In genomic region chr4:56465599-56466295, GRCh38 we compare ENCODE assay signal across 8 cellular contexts. TPM values are rescaled to one million over a fixed set of nuclear protein-coding genes. Genes with fewer than 3 reads are reported as not detected.
DNase-seq lines count a peak whose midpoint lies in the region; ATAC-seq and TF ChIP-seq lines count a peak whose summit lies in the region.

No MANE protein-coding gene starts in this region.

- H3K4me3 Mint-ChIP-seq in memory B cell = peak overlapping the region; percentile 93

- H3K36me3 Mint-ChIP-seq in memory B cell = peaks cover 9% of the 10 kb centered on the region

- H3K27me3 Mint-ChIP-seq in memory B cell = no peaks in the 10 kb centered on the region

- peak; percentile 42 for DNase-seq in AG10803 (ENCODE audit: low read depth)
- DNase-seq in ascending aorta (ENCODE audit: low spot score in 2 of 2) = no peak
- DNase-seq in memory B cell (ENCODE audit: low spot score in 2 of 2) = no peak
- DNase-seq in posterior cingulate gyrus = no peak
- DNase-seq in stimulated activated CD4-positive, alpha-beta T cell treated with anti-CD3 and anti-CD28 coated beads, Interleukin-4, amount 100 ng/mL, for 24 hours = no peak
- no peak for DNase-seq in SHP77 treated with DMSO at 0.1 percent for 48 hours (lab: John Stamatoyannopoulos, UW)

- H3K36me3 ChIP-seq in HUES6 (ENCODE audit: control insufficient read depth, insufficient read depth, low read length) (peaks cover 35% of the 10 kb centered on the region), ascending aorta (peaks cover 4 to 18% of the 10 kb centered on the region in 2 donors)

- ATAC-seq in memory B cell (ENCODE audit: low read depth) (no peak), HG03432 (IDR thresholded peaks at IDR 0.05; ENCODE audit: unreplicated experiment) (no peak)

- H3K4me1 Mint-ChIP-seq in memory B cell = peaks cover 32% of the 10 kb centered on the region

- H3K9ac ChIP-seq in HUES6 (ENCODE audit: low read length) = peak overlapping the region; percentile 18

- no peak overlapping the region for H3K27ac ChIP-seq in HUES6 (ENCODE audit: low read depth, low read length)
- no peak overlapping the region for H3K27ac ChIP-seq in ascending aorta

- no peaks in the 10 kb centered on the region for H3K9me3 ChIP-seq in HUES6 (ENCODE audit: control insufficient read depth, insufficient read depth, low read depth, low read length)
- H3K9me3 ChIP-seq in ascending aorta = no peaks in the 10 kb centered on the region

- H3K27ac Mint-ChIP-seq in memory B cell = peak overlapping the region; percentile 10

- H3K27me3 ChIP-seq in HUES6 (ENCODE audit: control insufficient read depth, insufficient read depth, low read length) (no peaks in the 10 kb centered on the region), ascending aorta (no peaks in the 10 kb centered on the region)

- intact Hi-C loops in ascending aorta (cut with DNase I) = loop anchor here (2.0 to 10.0 kb wide), 3 partner anchors 38 to 439 kb away; partner anchors contain the start of gene REST
- intact Hi-C loops in posterior cingulate gyrus (cut with DNase I) = loop anchor here (5.0 kb wide), 1 partner anchor 33 kb away; no protein-coding TSS in a partner anchor

- H3K4me1 ChIP-seq in HUES6 (ENCODE audit: control insufficient read depth, insufficient read depth, low read length) = peaks cover 15% of the 10 kb centered on the region
- peaks cover 8 to 22% of the 10 kb centered on the region in 2 donors for H3K4me1 ChIP-seq in ascending aorta

- H3K9me3 Mint-ChIP-seq in memory B cell = no peaks in the 10 kb centered on the region

- H3K4me3 ChIP-seq in AG10803 (ENCODE audit: low read length) (peak overlapping the region; percentile 62), HUES6 (ENCODE audit: low read depth, low read length) (peak overlapping the region; percentile 94), ascending aorta (peak overlapping the region; percentile 44 to 93)

- TF ChIP-seq CTCF in AG10803 (conservative IDR thresholded peaks at IDR 0.05; ENCODE audit: low read length) (no peak), ascending aorta (IDR thresholded peaks at IDR 0.05) (no peak)

RNA-seq across cellular contexts. Expression of gene SRP72, which starts 1.7 kb away (rescaled TPM):
- total RNA-seq in ascending aorta = 89.4 TPM

RNA-seq across cellular contexts. Expression of gene PAICS, which starts 29.7 kb away (rescaled TPM):
- total RNA-seq in ascending aorta = 9.6 TPM

RNA-seq across cellular contexts. Expression of gene PPAT, which starts 30.3 kb away (rescaled TPM):
- total RNA-seq in ascending aorta = 3.6 TPM

RNA-seq across cellular contexts. Expression of gene ARL9, which starts 39.8 kb away (rescaled TPM):
- total RNA-seq in ascending aorta = not detected
